Comparison of ENCODE assay signal across 8 cellular contexts in genomic region chr10:132335189-132336063, GRCh38.
DNase-seq lines count a peak whose midpoint lies in the region; ATAC-seq, FAIRE-seq and TF ChIP-seq lines count a peak whose summit lies in the region.

No MANE protein-coding gene starts in this region.

- no peak for DNase-seq in stimulated activated naive CD8-positive, alpha-beta T cell treated with anti-CD3 and anti-CD28 coated beads, Interleukin-15, Interleukin-2, amounts not matched to agents 100 U/mL and 50 U/mL, for 24 hours
- peak; percentile 66 for DNase-seq in globus pallidus (ENCODE audit: low spot score)
- no peak for DNase-seq in D721Med (ENCODE audit: insufficient read length, low spot score)
- no peak for DNase-seq in iPS-NIHi7 (ENCODE audit: extremely low spot score)

- FAIRE-seq in D721Med (lab: Jason Lieb, UNC) = no peak

- H3K4me1 Mint-ChIP-seq in stimulated activated naive CD8-positive, alpha-beta T cell treated with anti-CD3 and anti-CD28 coated beads, Interleukin-15, Interleukin-2, amounts not matched to agents 100 ng/mL and 50 ng/mL, for 24 hours (ENCODE audit: low read depth) = peaks cover 59% of the 10 kb centered on the region

- no peaks in the 10 kb centered on the region for H3K9me3 Mint-ChIP-seq in stimulated activated naive CD8-positive, alpha-beta T cell treated with anti-CD3 and anti-CD28 coated beads, Interleukin-15, Interleukin-2, amounts not matched to agents 100 ng/mL and 50 ng/mL, for 24 hours

- peaks cover under 1% of the 10 kb centered on the region for H3K36me3 Mint-ChIP-seq in stimulated activated naive CD8-positive, alpha-beta T cell treated with anti-CD3 and anti-CD28 coated beads, Interleukin-15, Interleukin-2, amounts not matched to agents 100 ng/mL and 50 ng/mL, for 24 hours (ENCODE audit: low read depth)

- H3K27ac Mint-ChIP-seq in stimulated activated naive CD8-positive, alpha-beta T cell treated with anti-CD3 and anti-CD28 coated beads, Interleukin-15, Interleukin-2, amounts not matched to agents 100 ng/mL and 50 ng/mL, for 24 hours = no peak overlapping the region

- ATAC-seq in stimulated activated naive CD8-positive, alpha-beta T cell treated with anti-CD3 and anti-CD28 coated beads, Interleukin-15, Interleukin-2, amounts not matched to agents 100 U/mL and 50 U/mL, for 24 hours = no peak
- ATAC-seq in HG03558 (IDR thresholded peaks at IDR 0.05; ENCODE audit: extremely low read depth, unreplicated experiment) (peak; percentile 40), HG03025 (IDR thresholded peaks at IDR 0.05; ENCODE audit: low FRiP score, unreplicated experiment) (no peak), GM18520 (IDR thresholded peaks at IDR 0.05; ENCODE audit: unreplicated experiment) (no peak)

- peak overlapping the region; percentile 30 for H3K4me3 Mint-ChIP-seq in stimulated activated naive CD8-positive, alpha-beta T cell treated with anti-CD3 and anti-CD28 coated beads, Interleukin-15, Interleukin-2, amounts not matched to agents 100 ng/mL and 50 ng/mL, for 24 hours

- no peak for TF ChIP-seq CTCF in D721Med (IDR thresholded peaks at IDR 0.05; ENCODE audit: insufficient read depth, missing control alignments)

- no peaks in the 10 kb centered on the region for H3K27me3 Mint-ChIP-seq in stimulated activated naive CD8-positive, alpha-beta T cell treated with anti-CD3 and anti-CD28 coated beads, Interleukin-15, Interleukin-2, amounts not matched to agents 100 ng/mL and 50 ng/mL, for 24 hours
